Comparison of ENCODE assay signal across 16 cellular contexts in the genomic region with DNA sequence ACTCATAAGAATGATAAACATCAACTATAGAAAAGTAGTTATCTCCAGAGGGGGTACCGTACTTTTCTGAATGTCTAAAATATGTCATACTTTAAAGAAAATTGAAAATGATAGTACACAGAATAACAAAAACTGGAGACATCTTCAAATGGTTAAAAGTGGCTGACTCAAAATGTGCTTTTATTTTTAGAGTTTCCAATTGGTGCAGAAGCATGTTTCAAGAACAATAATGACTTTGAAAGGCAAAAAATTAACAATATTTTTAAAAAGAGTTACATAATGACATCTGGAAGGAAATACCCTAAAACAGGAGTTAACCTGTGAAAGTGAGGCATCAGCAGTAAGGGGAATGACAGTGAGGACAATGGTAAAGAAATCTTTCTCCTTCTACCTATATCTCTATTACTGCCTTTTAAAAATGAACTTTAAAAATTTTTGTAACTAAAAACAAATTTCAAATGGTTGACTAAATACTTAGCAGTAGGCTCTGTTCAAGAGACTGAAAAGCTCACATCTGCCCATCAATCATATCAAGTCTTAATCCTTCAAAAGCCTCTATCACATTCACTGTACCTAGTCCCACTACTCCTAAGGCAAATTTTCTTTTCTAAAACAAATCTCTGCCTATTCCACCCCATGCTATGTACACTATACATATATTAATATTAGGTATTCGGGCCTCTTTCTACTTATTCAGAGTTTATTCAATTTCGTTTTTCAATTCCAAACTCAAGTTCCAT.
DNase-seq lines count a peak whose midpoint lies in the region; ATAC-seq and TF ChIP-seq lines count a peak whose summit lies in the region.
"Had no signal": no experiment of that assay in that cellular context is flagged by ENCODE, and none has a peak within 500 bp of the region (broad histone marks: within the 10 kb centered on the region; RNA-seq: fewer than 3 reads in every experiment).

No MANE protein-coding gene starts in this region.

- DNase-seq in midbrain (lab: John Stamatoyannopoulos, UW) (no peak), NCI-H2081 (lab: John Stamatoyannopoulos, UW) (no peak), WERI-Rb-1 (no peak)
- DNase-seq in activated CD4-positive, CD25-positive, alpha-beta regulatory T cell (lab: John Stamatoyannopoulos, UW): no peak
- DNase-seq: activated CD4-positive, alpha-beta memory T cell treated with anti-CD3 and anti-CD28 coated beads, Interleukin-2, amount 10 ng/mL, durations not matched to agents 7 days and 5 days; activated naive CD4-positive, alpha-beta T cell treated with Interleukin-2 at 50 U/mL for 16 hours; Caco-2; heart left ventricle; HFFc6; left ventricle myocardium inferior; NCI-H2171 treated with DMSO at 0.1 percent for 48 hours; nephron progenitor cell had no signal

- no peak for TF ChIP-seq CTCF in WERI-Rb-1 (IDR thresholded peaks at IDR 0.05; ENCODE audit: low read depth, low read length)

- H3K9me3 ChIP-seq in WERI-Rb-1 (ENCODE audit: severe bottlenecking): no peaks in the 10 kb centered on the region
- H3K9me3 ChIP-seq: Caco-2, heart left ventricle, left ventricle myocardium inferior had no signal

- no peak overlapping the region for H3K4me3 ChIP-seq in WERI-Rb-1 (ENCODE audit: low read depth, low read length)
- H3K4me3 ChIP-seq: cardiac muscle cell, heart left ventricle, left ventricle myocardium inferior had no signal

- H3K36me3 ChIP-seq in WERI-Rb-1: no peaks in the 10 kb centered on the region
- H3K36me3 ChIP-seq: cardiac muscle cell, heart left ventricle, left ventricle myocardium inferior had no signal

- H3K27me3 ChIP-seq in WERI-Rb-1 (ENCODE audit: insufficient read depth, low read depth, severe bottlenecking): peaks cover 41% of the 10 kb centered on the region
- H3K27me3 ChIP-seq: cardiac muscle cell, heart left ventricle had no signal

- ATAC-seq in GM19025 (IDR thresholded peaks at IDR 0.05; ENCODE audit: low read depth, unreplicated experiment): peak; percentile 82
- peak; percentile 85 for ATAC-seq in GM21717 (IDR thresholded peaks at IDR 0.05; ENCODE audit: unreplicated experiment)
- peak; percentile 77 for ATAC-seq in HG03097 (IDR thresholded peaks at IDR 0.05; ENCODE audit: low FRiP score, unreplicated experiment)
- ATAC-seq: heart left ventricle had no signal

- H3K27ac ChIP-seq in WERI-Rb-1: no peak overlapping the region
- H3K27ac ChIP-seq: cardiac muscle cell, heart left ventricle, left ventricle myocardium inferior had no signal
